1 cellular context compared by ENCODE assay signal in genomic region chrX:106718709-106719108, GRCh38.
A peak's percentile ranks its signal among the peaks of the same experiment; 100 is the strongest.
TF ChIP-seq lines count a peak whose summit lies in the region.

No MANE protein-coding gene starts in this region.

TF ChIP-seq in HepG2, 621 proteins besides CTCF, POLR2A, EP300 and RAD21 (continued from another document and continues in another):
- TF ChIP-seq ZBTB4 (CRISPR knock-in tag; IDR thresholded peaks at IDR 0.05; ENCODE audit: borderline replicate concordance) (no peak), MAFG (CRISPR knock-in tag; IDR thresholded peaks at IDR 0.05) (no peak), FOXO4 (CRISPR knock-in tag; conservative IDR thresholded peaks at IDR 0.05) (no peak), ZNF431 (CRISPR knock-in tag; IDR thresholded peaks at IDR 0.05; ENCODE audit: borderline replicate concordance, low read depth) (no peak), KAT2B (IDR thresholded peaks at IDR 0.05; ENCODE audit: borderline replicate concordance, low read depth, low read length) (no peak), ZNF350 (CRISPR knock-in tag; IDR thresholded peaks at IDR 0.05; ENCODE audit: borderline replicate concordance, low read depth) (no peak), ZNF430 (CRISPR knock-in tag; IDR thresholded peaks at IDR 0.05) (no peak), ZC3H4 (CRISPR knock-in tag; IDR thresholded peaks at IDR 0.05; ENCODE audit: borderline replicate concordance) (no peak), TOE1 (CRISPR knock-in tag; IDR thresholded peaks at IDR 0.05) (no peak), ZNF781 (CRISPR knock-in tag; IDR thresholded peaks at IDR 0.05; ENCODE audit: borderline replicate concordance, not compliant biosample characterization) (no peak), TBX2 (CRISPR knock-in tag; IDR thresholded peaks at IDR 0.05; ENCODE audit: borderline replicate concordance) (peak; percentile 83), ZNF281 (CRISPR knock-in tag; IDR thresholded peaks at IDR 0.05; ENCODE audit: borderline replicate concordance) (no peak), FOXK2 (IDR thresholded peaks at IDR 0.05) (peak; percentile 61; the same call in 1 of the 2 replicates), PHF5A (CRISPR knock-in tag; IDR thresholded peaks at IDR 0.05; ENCODE audit: low read depth, unreplicated experiment) (no peak), ZZZ3 (CRISPR knock-in tag; IDR thresholded peaks at IDR 0.05; ENCODE audit: borderline replicate concordance) (no peak), SAFB2 (CRISPR knock-in tag; IDR thresholded peaks at IDR 0.05; ENCODE audit: borderline replicate concordance, low read depth) (no peak), KDM5A (IDR thresholded peaks at IDR 0.05; ENCODE audit: borderline replicate concordance, low read length) (no peak), AFF4 (CRISPR knock-in tag; IDR thresholded peaks at IDR 0.05) (no peak), PITX1 (CRISPR knock-in tag; IDR thresholded peaks at IDR 0.05) (peak; percentile 99), ZNF383 (CRISPR knock-in tag; IDR thresholded peaks at IDR 0.05; ENCODE audit: borderline replicate concordance) (no peak), SMAD1 (CRISPR knock-in tag; IDR thresholded peaks at IDR 0.05; ENCODE audit: borderline replicate concordance, low read depth) (no peak), ZNF574 (CRISPR knock-in tag; IDR thresholded peaks at IDR 0.05) (no peak), SOX13 (IDR thresholded peaks at IDR 0.05) (no peak), SOX13 (CRISPR knock-in tag; conservative IDR thresholded peaks at IDR 0.05 in 1 of 2, IDR thresholded peaks at IDR 0.05 in 1 of 2) (peak in 1 of 2 experiments; percentile 74; a peak in 2 of 4 replicates), ZNF503 (CRISPR knock-in tag; IDR thresholded peaks at IDR 0.05) (no peak), ZNF446 (CRISPR knock-in tag; IDR thresholded peaks at IDR 0.05) (no peak), MIXL1 (CRISPR knock-in tag; IDR thresholded peaks at IDR 0.05) (peak; percentile 62; the same call in 1 of the 2 replicates), KLF9 (CRISPR knock-in tag; IDR thresholded peaks at IDR 0.05; ENCODE audit: low read depth) (no peak), MED1 (CRISPR knock-in tag; IDR thresholded peaks at IDR 0.05) (peak; percentile 53), RNF2 (conservative IDR thresholded peaks at IDR 0.05; ENCODE audit: low read depth) (no peak), JUNB (CRISPR knock-in tag; IDR thresholded peaks at IDR 0.05; ENCODE audit: borderline replicate concordance) (no peak), ZNF530 (CRISPR knock-in tag; IDR thresholded peaks at IDR 0.05; ENCODE audit: low read depth) (no peak), ZFP82 (CRISPR knock-in tag; IDR thresholded peaks at IDR 0.05; ENCODE audit: borderline replicate concordance) (no peak), MTERF4 (CRISPR knock-in tag; IDR thresholded peaks at IDR 0.05) (no peak), ZNF10 (CRISPR knock-in tag; IDR thresholded peaks at IDR 0.05; ENCODE audit: borderline replicate concordance, low read depth) (no peak), ZNF616 (CRISPR knock-in tag; IDR thresholded peaks at IDR 0.05; ENCODE audit: low read depth) (no peak), SSRP1 (CRISPR knock-in tag; IDR thresholded peaks at IDR 0.05) (no peak), ZNF292 (CRISPR knock-in tag; IDR thresholded peaks at IDR 0.05; ENCODE audit: borderline replicate concordance, low read depth) (no peak), GTF3A (CRISPR knock-in tag; conservative IDR thresholded peaks at IDR 0.05) (no peak), ZMYM2 (CRISPR knock-in tag; IDR thresholded peaks at IDR 0.05) (no peak), THAP7 (CRISPR knock-in tag; IDR thresholded peaks at IDR 0.05) (no peak)
